21 cellular contexts compared by ENCODE assay signal in genomic region chr20:1418335-1418734, GRCh38. TPM values are rescaled to one million over a fixed set of nuclear protein-coding genes. Genes with fewer than 3 reads are reported as not detected.
DNase-seq lines count a peak whose midpoint lies in the region; ATAC-seq and TF ChIP-seq lines count a peak whose summit lies in the region.
"Had no signal": no experiment of that assay in that cellular context is flagged by ENCODE, and none has a peak within 500 bp of the region (broad histone marks: within the 10 kb centered on the region; RNA-seq: fewer than 3 reads in every experiment).

No MANE protein-coding gene starts in this region.

- no peak overlapping the region for H3K4me3 Mint-ChIP-seq in osteocyte (ENCODE audit: unreplicated experiment)
- H3K4me3 Mint-ChIP-seq in activated CD4-positive, alpha-beta memory T cell treated with anti-CD3 and anti-CD28 coated beads for 36 hours = no peak overlapping the region
- H3K4me3 Mint-ChIP-seq: stimulated activated naive B cell treated with anti-CD40 and anti-IgM and Interleukin-4, amounts not matched to agents 10 μg/mL and 1 μg/mL and 100 μg/mL, for 72 hours had no signal

- peak; percentile 72 for DNase-seq in GM23248
- DNase-seq in RWPE2 (ENCODE audit: low spot score) = no peak
- peak in 1 of 2 donors; percentile 15 for DNase-seq in fibroblast of lung (ENCODE audit: low read depth in 2 of 2)
- DNase-seq in osteocyte (ENCODE audit: extremely low spot score, unreplicated experiment) = no peak
- DNase-seq in ovary = no peak
- DNase-seq in activated CD4-positive, alpha-beta memory T cell treated with anti-CD3 and anti-CD28 coated beads for 36 hours = no peak
- no peak for DNase-seq in A673 (ENCODE audit: low spot score)
- DNase-seq: activated CD8-positive, alpha-beta memory T cell treated with anti-CD3 and anti-CD28 coated beads for 24 hours; aorta; dorsolateral prefrontal cortex; gastrocnemius medialis; mesendoderm; NCI-H1417; stimulated activated naive B cell treated with anti-CD40 and anti-IgM and Interleukin-4, amounts not matched to agents 10 μg/mL and 1 μg/mL and 100 μg/mL, for 72 hours had no signal

- H3K27ac Mint-ChIP-seq in osteocyte (ENCODE audit: unreplicated experiment) = peak overlapping the region; percentile 45
- no peak overlapping the region for H3K27ac Mint-ChIP-seq in activated CD4-positive, alpha-beta memory T cell treated with anti-CD3 and anti-CD28 coated beads for 36 hours
- H3K27ac Mint-ChIP-seq: stimulated activated naive B cell treated with anti-CD40 and anti-IgM and Interleukin-4, amounts not matched to agents 10 μg/mL and 1 μg/mL and 100 μg/mL, for 72 hours had no signal

- TF ChIP-seq POLR2A in ovary (IDR thresholded peaks at IDR 0.05) (no peak), GM18505 (IDR thresholded peaks at IDR 0.05; ENCODE audit: borderline replicate concordance, extremely low read depth, insufficient read depth, insufficient read length) (no peak)

- H3K9me3 ChIP-seq in GM23248 (ENCODE audit: low read depth) (no peaks in the 10 kb centered on the region), RWPE2 (ENCODE audit: severe bottlenecking) (peaks cover 3% of the 10 kb centered on the region), fibroblast of lung (ENCODE audit: control insufficient read depth, insufficient read depth, low read depth, low read length) (no peaks in the 10 kb centered on the region), ovary (no peaks in the 10 kb centered on the region), A673 (ENCODE audit: low read depth, low read length, poor library complexity, severe bottlenecking) (no peaks in the 10 kb centered on the region)
- H3K9me3 ChIP-seq: neutrophil had no signal

- ATAC-seq in RWPE2 (ENCODE audit: low read depth) = peak; percentile 29; the same call in 1 of the 3 replicates
- no peak for ATAC-seq in GM18505 (IDR thresholded peaks at IDR 0.05; ENCODE audit: unreplicated experiment)
- ATAC-seq: gastrocnemius medialis; HCT116; stimulated activated naive B cell treated with anti-CD40 and anti-IgM and Interleukin-4, amounts not matched to agents 10 μg/mL and 1 μg/mL and 100 μg/mL, for 72 hours had no signal

- 35 to 36% methylated on average over 3 of the region's 3 CpGs for WGBS in GM23248 (ENCODE audit: low coverage in 1 of 2, low lambda C conversion rate in 2 of 2, missing lambda C conversion rate in 2 of 2), 2 experiments
- 39 to 47% (median 43%) methylated on average over 3 of the region's 3 CpGs for WGBS in ovary, 3 donors

- H3K27me3 Mint-ChIP-seq in osteocyte (ENCODE audit: unreplicated experiment) = no peaks in the 10 kb centered on the region
- no peaks in the 10 kb centered on the region for H3K27me3 Mint-ChIP-seq in activated CD4-positive, alpha-beta memory T cell treated with anti-CD3 and anti-CD28 coated beads for 36 hours

- H3K36me3 ChIP-seq in GM23248 (ENCODE audit: low read depth) (no peaks in the 10 kb centered on the region), RWPE2 (ENCODE audit: low read depth) (no peaks in the 10 kb centered on the region), fibroblast of lung (ENCODE audit: control insufficient read depth, insufficient read depth, low read length) (no peaks in the 10 kb centered on the region), ovary (no peaks in the 10 kb centered on the region), A673 (ENCODE audit: insufficient read depth, low read length, poor library complexity, severe bottlenecking) (no peaks in the 10 kb centered on the region)
- H3K36me3 ChIP-seq: BLaER1 treated with 17β-estradiol and CSF1 and Interleukin-3, amounts not matched to agents 10 nM and 100 nM; gastrocnemius medialis; neutrophil had no signal

- TF ChIP-seq CTCF in RWPE2 (IDR thresholded peaks at IDR 0.05; ENCODE audit: poor library complexity, severe bottlenecking) = no peak
- no peak for TF ChIP-seq CTCF in fibroblast of lung (conservative IDR thresholded peaks at IDR 0.05 in 1 of 2, IDR thresholded peaks at IDR 0.05 in 1 of 2; ENCODE audit: low read depth in 1 of 2, low read length in 2 of 2)
- no peak for TF ChIP-seq CTCF in osteocyte (IDR thresholded peaks at IDR 0.05)
- no peak for TF ChIP-seq CTCF in ovary (IDR thresholded peaks at IDR 0.05)
- TF ChIP-seq CTCF in A673 (conservative IDR thresholded peaks at IDR 0.05; ENCODE audit: low read depth, low read length) = no peak

- no peaks in the 10 kb centered on the region for H3K36me3 Mint-ChIP-seq in osteocyte (ENCODE audit: unreplicated experiment)
- peaks cover 8% of the 10 kb centered on the region for H3K36me3 Mint-ChIP-seq in activated CD4-positive, alpha-beta memory T cell treated with anti-CD3 and anti-CD28 coated beads for 36 hours

- no peaks in the 10 kb centered on the region for H3K9me2 ChIP-seq in GM23248 (ENCODE audit: insufficient read depth)

- intact Hi-C loops in ovary (cut with DNase I) = no loop called here
- intact Hi-C loops in activated CD4-positive, alpha-beta memory T cell treated with anti-CD3 and anti-CD28 coated beads for 36 hours (cut with micrococcal nuclease) = no loop called here
- intact Hi-C loops in A673 (cut with micrococcal nuclease; ENCODE audit: unreplicated experiment) = no loop called here

- H3F3A ChIP-seq in GM23248 (ENCODE audit: insufficient read depth) = peaks cover 36% of the 10 kb centered on the region

- H3K4me2 ChIP-seq in GM23248 (ENCODE audit: unreplicated experiment) (peak overlapping the region; percentile 39), fibroblast of lung (ENCODE audit: extremely low read depth, insufficient read depth, low read length) (no peak overlapping the region)
- H3K4me2 ChIP-seq: BLaER1 treated with 17β-estradiol and CSF1 and Interleukin-3, amounts not matched to agents 10 nM and 100 nM; smooth muscle cell had no signal

- H3K4me1 Mint-ChIP-seq in osteocyte (ENCODE audit: unreplicated experiment) = peaks cover 27% of the 10 kb centered on the region
- peaks cover 10% of the 10 kb centered on the region for H3K4me1 Mint-ChIP-seq in activated CD4-positive, alpha-beta memory T cell treated with anti-CD3 and anti-CD28 coated beads for 36 hours (ENCODE audit: low read depth)

- in situ Hi-C loops in GM23248 (cut with MboI) = no loop called here

- H4K20me1 ChIP-seq in GM23248 (ENCODE audit: insufficient read depth) = no peaks in the 10 kb centered on the region
- no peaks in the 10 kb centered on the region for H4K20me1 ChIP-seq in fibroblast of lung (ENCODE audit: control insufficient read depth, extremely low read depth, insufficient read depth, low read length)
- H4K20me1 ChIP-seq: BLaER1 treated with 17β-estradiol and CSF1 and Interleukin-3, amounts not matched to agents 10 nM and 100 nM had no signal

- H2AFZ ChIP-seq in GM23248 (peak overlapping the region; percentile 19), fibroblast of lung (ENCODE audit: low read length) (peak overlapping the region; percentile 43)

- POLR2A ChIA-PET in activated CD4-positive, alpha-beta memory T cell treated with anti-CD3 and anti-CD28 coated beads for 36 hours (lab: Charles Lee) = no interaction called here
- POLR2A ChIA-PET in A673 (lab: Charles Lee; ENCODE audit: low non-redundant PET) = no interaction called here

- H3K9me3 Mint-ChIP-seq in osteocyte (ENCODE audit: unreplicated experiment) = peaks cover 14% of the 10 kb centered on the region
- peaks cover 34% of the 10 kb centered on the region for H3K9me3 Mint-ChIP-seq in activated CD4-positive, alpha-beta memory T cell treated with anti-CD3 and anti-CD28 coated beads for 36 hours

- CTCF ChIA-PET in activated CD4-positive, alpha-beta memory T cell treated with anti-CD3 and anti-CD28 coated beads for 36 hours (lab: Charles Lee) = no interaction called here
- CTCF ChIA-PET in A673 (lab: Charles Lee) = no interaction called here

- peak overlapping the region; percentile 26; the same call in 1 of the 2 replicates for H3K9ac ChIP-seq in GM23248
- H3K9ac ChIP-seq in fibroblast of lung (ENCODE audit: insufficient read depth, low read length) = no peak overlapping the region
- H3K9ac ChIP-seq: BLaER1 treated with 17β-estradiol and CSF1 and Interleukin-3, amounts not matched to agents 10 nM and 100 nM had no signal

- peaks cover 44% of the 10 kb centered on the region for H3K4me1 ChIP-seq in GM23248 (ENCODE audit: insufficient read depth)
- H3K4me1 ChIP-seq in RWPE2 (ENCODE audit: insufficient read depth, poor library complexity, severe bottlenecking) = peaks cover 35% of the 10 kb centered on the region
- H3K4me1 ChIP-seq in fibroblast of lung (ENCODE audit: control insufficient read depth, extremely low read depth, insufficient read depth, low read length) = peaks cover 10% of the 10 kb centered on the region
- no peaks in the 10 kb centered on the region for H3K4me1 ChIP-seq in ovary (ENCODE audit: insufficient read depth)
- H3K4me1 ChIP-seq in A673 (ENCODE audit: insufficient read depth, low read length, poor library complexity, severe bottlenecking) = no peaks in the 10 kb centered on the region
- H3K4me1 ChIP-seq: gastrocnemius medialis had no signal

- no peak overlapping the region for H3K4me3 ChIP-seq in GM23248
- H3K4me3 ChIP-seq in RWPE2 (ENCODE audit: severe bottlenecking) = no peak overlapping the region
- H3K4me3 ChIP-seq in fibroblast of lung (replicated peaks in 1 of 4; ENCODE audit: control extremely low read depth in 1 of 4, insufficient read depth in 1 of 4, low read depth in 3 of 4, low read length in 4 of 4) = no peak overlapping the region
- no peak overlapping the region for H3K4me3 ChIP-seq in ovary
- H3K4me3 ChIP-seq in A673 (ENCODE audit: low read depth, low read length, poor library complexity, severe bottlenecking) = no peak overlapping the region
- H3K4me3 ChIP-seq: BLaER1 treated with 17β-estradiol and CSF1 and Interleukin-3, amounts not matched to agents 10 nM and 100 nM; dorsolateral prefrontal cortex; gastrocnemius medialis; SK-N-MC; smooth muscle cell had no signal

- no peaks in the 10 kb centered on the region for H3K79me2 ChIP-seq in GM23248 (ENCODE audit: insufficient read depth)
- H3K79me2 ChIP-seq in fibroblast of lung (ENCODE audit: control insufficient read depth, insufficient read depth, low read length) = no peaks in the 10 kb centered on the region

- H3K27me3 ChIP-seq in GM23248 (replicated peaks; ENCODE audit: insufficient read depth) (no peaks in the 10 kb centered on the region), RWPE2 (ENCODE audit: insufficient read depth, poor library complexity, severe bottlenecking) (no peaks in the 10 kb centered on the region), fibroblast of lung (ENCODE audit: control insufficient read depth, insufficient read depth, low read length) (no peaks in the 10 kb centered on the region), ovary (no peaks in the 10 kb centered on the region), A673 (replicated peaks; ENCODE audit: insufficient read depth, low read depth, low read length, poor library complexity) (no peaks in the 10 kb centered on the region)
- H3K27me3 ChIP-seq: BLaER1 treated with 17β-estradiol and CSF1 and Interleukin-3, amounts not matched to agents 10 nM and 100 nM; gastrocnemius medialis had no signal

- H3K27ac ChIP-seq in GM23248 (peak overlapping the region; percentile 86), RWPE2 (ENCODE audit: poor library complexity, severe bottlenecking) (peak overlapping the region; percentile 88), fibroblast of lung (ENCODE audit: insufficient read depth, low read length) (no peak overlapping the region), ovary (no peak overlapping the region), A673 (ENCODE audit: low read depth, low read length, poor library complexity, severe bottlenecking) (no peak overlapping the region)
- H3K27ac ChIP-seq: BLaER1 treated with 17β-estradiol and CSF1 and Interleukin-3, amounts not matched to agents 10 nM and 100 nM; dorsolateral prefrontal cortex; gastrocnemius medialis; neutrophil; SK-N-MC; VCaP had no signal

- TF ChIP-seq EP300 in ovary (IDR thresholded peaks at IDR 0.05) = no peak

- no TSS peak for BruUV-seq in A673 (replicated peaks; lab: Mats Ljungman, UMichigan)

RNA-seq across cellular contexts. Expression of gene FKBP1A, which starts 25.5 kb away (rescaled TPM):
- total RNA-seq in GM23248 (2014; rRNA removed; shearing (Covaris generic)) = 150 and 162 TPM in 2 replicates
- 844 and 887 TPM in 2 replicates for polyA plus RNA-seq in GM23248 (2016; fragmentation: Nextera tagmentation; extraction: Ambion mirVana)
- total RNA-seq in fibroblast of lung = 71.4 and 120 TPM in 2 replicates
- polyA plus RNA-seq in fibroblast of lung = 440 and 556 TPM in 2 replicates
- 406 and 499 TPM in 2 replicates for polyA plus RNA-seq in fibroblast of lung (2012)
- polyA minus RNA-seq in fibroblast of lung (ENCODE audit: low replicate concordance) = 1,060 and 1,140 TPM in 2 replicates
- 180 and 187 TPM in 2 replicates for total RNA-seq in osteocyte
- 100 to 1,000 TPM in 6 of 7 donors, 10 to 100 TPM in 1; 64.7 to 258 (median 151) TPM for total RNA-seq in ovary
- 100 to 1,000 TPM; 154 to 697 TPM for polyA plus RNA-seq in ovary
- 100 to 1,000 TPM; 247 to 252 TPM for total RNA-seq in activated CD4-positive, alpha-beta memory T cell treated with anti-CD3 and anti-CD28 coated beads for 36 hours
- total RNA-seq in A673 (2021) = 264 and 270 TPM in 2 replicates

RNA-seq across cellular contexts. Expression of gene NSFL1C, which starts 48.3 kb away (rescaled TPM):
- 22.2 and 32.0 TPM in 2 replicates for total RNA-seq in GM23248 (2014; rRNA removed; shearing (Covaris generic))
- polyA plus RNA-seq in GM23248 (2016; fragmentation: Nextera tagmentation; extraction: Ambion mirVana) (84.2 and 88.7 TPM in 2 replicates), fibroblast of lung (24.3 and 32.1 TPM in 2 replicates), ovary (100 to 1,000 TPM in 1 of 2 donors, 10 to 100 TPM in 1; 45.6 to 105 TPM)
- total RNA-seq in fibroblast of lung (14.4 and 17.8 TPM in 2 replicates), osteocyte (74.6 and 80.1 TPM in 2 replicates), ovary (10 to 100 TPM; 23.4 to 79.6 (median 63.2) TPM), A673 (2021) (148 and 158 TPM in 2 replicates)
- 58.1 and 83.2 TPM in 2 replicates for polyA plus RNA-seq in fibroblast of lung (2012)
- 28.7 and 32.7 TPM in 2 replicates for polyA minus RNA-seq in fibroblast of lung (ENCODE audit: low replicate concordance)
- 10 to 100 TPM; 81.8 to 83.1 TPM for total RNA-seq in activated CD4-positive, alpha-beta memory T cell treated with anti-CD3 and anti-CD28 coated beads for 36 hours

Comparison
In these comparisons a context has a peak if more than half of its experiments do, and no peak if none do; other contexts are left out.
1. H3K27ac ChIP-seq: peak in GM23248 (single experiment) and RWPE2 (single experiment); none in fibroblast of lung (single experiment), ovary (0 of 2) and A673 (single experiment).